In the genomic region with DNA sequence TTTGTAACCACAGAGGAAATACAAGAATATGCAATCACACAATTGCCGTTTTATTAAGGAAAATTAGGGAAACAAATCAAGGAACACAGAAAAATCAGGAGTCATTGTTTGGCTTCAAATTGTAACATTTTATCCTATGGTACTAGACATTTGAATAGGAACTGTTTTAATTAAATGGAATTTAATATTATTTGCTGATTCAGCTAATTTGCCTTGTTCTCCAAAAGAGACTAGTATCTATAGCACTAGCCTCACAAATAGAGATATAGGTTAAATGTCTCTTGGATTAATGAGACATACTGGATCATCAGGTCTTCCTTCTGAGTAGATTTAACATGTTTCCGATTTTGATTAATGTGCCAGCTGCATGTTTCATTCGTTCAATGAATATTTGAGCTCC, we compare ENCODE assay signal across 3 cellular contexts.
TF ChIP-seq lines count a peak whose summit lies in the region.

No MANE protein-coding gene starts in this region.

TF ChIP-seq in A549, 52 proteins besides CTCF, POLR2A, EP300 and RAD21:
- TF ChIP-seq RNF2 (IDR thresholded peaks at IDR 0.05; ENCODE audit: borderline replicate concordance, low read depth), result no peak
- no peak for TF ChIP-seq HOXB5 (CRISPR knock-in tag; IDR thresholded peaks at IDR 0.05)
- peak; percentile 99 for TF ChIP-seq MAFK (IDR thresholded peaks at IDR 0.05; ENCODE audit: partially characterized antibody)
- no peak for TF ChIP-seq TFCP2L1 (CRISPR knock-in tag; IDR thresholded peaks at IDR 0.05)
- TF ChIP-seq, protein P1, sequence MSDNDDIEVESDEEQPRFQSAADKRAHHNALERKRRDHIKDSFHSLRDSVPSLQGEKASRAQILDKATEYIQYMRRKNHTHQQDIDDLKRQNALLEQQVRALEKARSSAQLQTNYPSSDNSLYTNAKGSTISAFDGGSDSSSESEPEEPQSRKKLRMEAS (IDR thresholded peaks at IDR 0.05), result no peak
- TF ChIP-seq RARB (CRISPR knock-in tag; IDR thresholded peaks at IDR 0.05), result no peak
- TF ChIP-seq HOXA7 (CRISPR knock-in tag; IDR thresholded peaks at IDR 0.05), result no peak
- TF ChIP-seq, protein P2, sequence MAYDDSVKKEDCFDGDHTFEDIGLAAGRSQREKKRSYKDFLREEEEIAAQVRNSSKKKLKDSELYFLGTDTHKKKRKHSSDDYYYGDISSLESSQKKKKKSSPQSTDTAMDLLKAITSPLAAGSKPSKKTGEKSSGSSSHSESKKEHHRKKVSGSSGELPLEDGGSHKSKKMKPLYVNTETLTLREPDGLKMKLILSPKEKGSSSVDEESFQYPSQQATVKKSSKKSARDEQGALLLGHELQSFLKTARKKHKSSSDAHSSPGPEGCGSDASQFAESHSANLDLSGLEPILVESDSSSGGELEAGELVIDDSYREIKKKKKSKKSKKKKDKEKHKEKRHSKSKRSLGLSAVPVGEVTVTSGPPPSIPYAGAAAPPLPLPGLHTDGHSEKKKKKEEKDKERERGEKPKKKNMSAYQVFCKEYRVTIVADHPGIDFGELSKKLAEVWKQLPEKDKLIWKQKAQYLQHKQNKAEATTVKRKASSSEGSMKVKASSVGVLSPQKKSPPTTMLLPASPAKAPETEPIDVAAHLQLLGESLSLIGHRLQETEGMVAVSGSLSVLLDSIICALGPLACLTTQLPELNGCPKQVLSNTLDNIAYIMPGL (CRISPR knock-in tag; IDR thresholded peaks at IDR 0.05; ENCODE audit: borderline replicate concordance), result no peak
- TF ChIP-seq, protein P3, sequence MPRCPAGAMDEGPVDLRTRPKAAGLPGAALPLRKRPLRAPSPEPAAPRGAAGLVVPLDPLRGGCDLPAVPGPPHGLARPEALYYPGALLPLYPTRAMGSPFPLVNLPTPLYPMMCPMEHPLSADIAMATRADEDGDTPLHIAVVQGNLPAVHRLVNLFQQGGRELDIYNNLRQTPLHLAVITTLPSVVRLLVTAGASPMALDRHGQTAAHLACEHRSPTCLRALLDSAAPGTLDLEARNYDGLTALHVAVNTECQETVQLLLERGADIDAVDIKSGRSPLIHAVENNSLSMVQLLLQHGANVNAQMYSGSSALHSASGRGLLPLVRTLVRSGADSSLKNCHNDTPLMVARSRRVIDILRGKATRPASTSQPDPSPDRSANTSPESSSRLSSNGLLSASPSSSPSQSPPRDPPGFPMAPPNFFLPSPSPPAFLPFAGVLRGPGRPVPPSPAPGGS (IDR thresholded peaks at IDR 0.05), result no peak
- TF ChIP-seq TP53 (CRISPR knock-in tag; IDR thresholded peaks at IDR 0.05), result no peak
- 0 out of 2 replicates have a peak, but pooled peaks have one; percentile 38 for TF ChIP-seq CBX8 (IDR thresholded peaks at IDR 0.05)
- no peak for TF ChIP-seq RCOR1 (IDR thresholded peaks at IDR 0.05; ENCODE audit: low read depth, low read length)

TF ChIP-seq in IMR-90, 13 proteins besides CTCF, POLR2A, EP300 and RAD21:
- no peak for TF ChIP-seq NFE2L2 (IDR thresholded peaks at IDR 0.05; ENCODE audit: low read depth, low read length)
- peak; percentile 100 for TF ChIP-seq MAFK (IDR thresholded peaks at IDR 0.05; ENCODE audit: low read depth, low read length)
- TF ChIP-seq, protein P4, sequence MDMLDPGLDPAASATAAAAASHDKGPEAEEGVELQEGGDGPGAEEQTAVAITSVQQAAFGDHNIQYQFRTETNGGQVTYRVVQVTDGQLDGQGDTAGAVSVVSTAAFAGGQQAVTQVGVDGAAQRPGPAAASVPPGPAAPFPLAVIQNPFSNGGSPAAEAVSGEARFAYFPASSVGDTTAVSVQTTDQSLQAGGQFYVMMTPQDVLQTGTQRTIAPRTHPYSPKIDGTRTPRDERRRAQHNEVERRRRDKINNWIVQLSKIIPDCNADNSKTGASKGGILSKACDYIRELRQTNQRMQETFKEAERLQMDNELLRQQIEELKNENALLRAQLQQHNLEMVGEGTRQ (IDR thresholded peaks at IDR 0.05; ENCODE audit: low read depth, low read length), result no peak

TF ChIP-seq in H1, 55 proteins besides CTCF, POLR2A, EP300 and RAD21:
- TF ChIP-seq MAFK (IDR thresholded peaks at IDR 0.05; ENCODE audit: low read depth, low read length) (peak; percentile 98), CBX8 (IDR thresholded peaks at IDR 0.05; ENCODE audit: borderline replicate concordance, low read depth, low read length) (no peak)
TF ChIP-seq in H1: peak in this region for 1.
